2 cellular contexts compared by ENCODE assay signal in genomic region chr17:40901981-40902862, GRCh38.
TF ChIP-seq lines count a peak whose summit lies in the region.

No MANE protein-coding gene starts in this region.

TF ChIP-seq in SK-N-SH, 30 proteins besides CTCF, POLR2A, EP300 and RAD21 (continued from another document):
- TF ChIP-seq, protein P1, sequence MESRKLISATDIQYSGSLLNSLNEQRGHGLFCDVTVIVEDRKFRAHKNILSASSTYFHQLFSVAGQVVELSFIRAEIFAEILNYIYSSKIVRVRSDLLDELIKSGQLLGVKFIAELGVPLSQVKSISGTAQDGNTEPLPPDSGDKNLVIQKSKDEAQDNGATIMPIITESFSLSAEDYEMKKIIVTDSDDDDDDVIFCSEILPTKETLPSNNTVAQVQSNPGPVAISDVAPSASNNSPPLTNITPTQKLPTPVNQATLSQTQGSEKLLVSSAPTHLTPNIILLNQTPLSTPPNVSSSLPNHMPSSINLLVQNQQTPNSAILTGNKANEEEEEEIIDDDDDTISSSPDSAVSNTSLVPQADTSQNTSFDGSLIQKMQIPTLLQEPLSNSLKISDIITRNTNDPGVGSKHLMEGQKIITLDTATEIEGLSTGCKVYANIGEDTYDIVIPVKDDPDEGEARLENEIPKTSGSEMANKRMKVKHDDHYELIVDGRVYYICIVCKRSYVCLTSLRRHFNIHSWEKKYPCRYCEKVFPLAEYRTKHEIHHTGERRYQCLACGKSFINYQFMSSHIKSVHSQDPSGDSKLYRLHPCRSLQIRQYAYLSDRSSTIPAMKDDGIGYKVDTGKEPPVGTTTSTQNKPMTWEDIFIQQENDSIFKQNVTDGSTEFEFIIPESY (IDR thresholded peaks at IDR 0.05; ENCODE audit: borderline replicate concordance, low read depth): no peak
- TF ChIP-seq GABPA (IDR thresholded peaks at IDR 0.05; ENCODE audit: low read depth) (no peak), RFX5 (IDR thresholded peaks at IDR 0.05; ENCODE audit: low read length) (no peak), MEF2A (IDR thresholded peaks at IDR 0.05; ENCODE audit: borderline replicate concordance, low read depth) (no peak), MXI1 (IDR thresholded peaks at IDR 0.05; ENCODE audit: low read depth, low read length) (no peak), TAF1 (IDR thresholded peaks at IDR 0.05; ENCODE audit: borderline replicate concordance, low read depth, low read length) (no peak), FOXM1 (IDR thresholded peaks at IDR 0.05; ENCODE audit: low read depth) (no peak), FOSL2 (IDR thresholded peaks at IDR 0.05; ENCODE audit: borderline replicate concordance, low read depth) (no peak), EZH2phosphoT487 (IDR thresholded peaks at IDR 0.05; ENCODE audit: borderline replicate concordance, low read depth) (no peak), RCOR1 (IDR thresholded peaks at IDR 0.05; ENCODE audit: low read length) (no peak), POLR2AphosphoS5 (IDR thresholded peaks at IDR 0.05; ENCODE audit: low read depth, low read length) (no peak)

TF ChIP-seq in SK-N-SH treated with all-trans-retinoic acid at 6 μM for 48 hours, 23 proteins besides CTCF, POLR2A, EP300 and RAD21 (continued from another document):
- TF ChIP-seq TSHZ2 (CRISPR knock-in tag; IDR thresholded peaks at IDR 0.05): no peak
- TF ChIP-seq, protein P2, sequence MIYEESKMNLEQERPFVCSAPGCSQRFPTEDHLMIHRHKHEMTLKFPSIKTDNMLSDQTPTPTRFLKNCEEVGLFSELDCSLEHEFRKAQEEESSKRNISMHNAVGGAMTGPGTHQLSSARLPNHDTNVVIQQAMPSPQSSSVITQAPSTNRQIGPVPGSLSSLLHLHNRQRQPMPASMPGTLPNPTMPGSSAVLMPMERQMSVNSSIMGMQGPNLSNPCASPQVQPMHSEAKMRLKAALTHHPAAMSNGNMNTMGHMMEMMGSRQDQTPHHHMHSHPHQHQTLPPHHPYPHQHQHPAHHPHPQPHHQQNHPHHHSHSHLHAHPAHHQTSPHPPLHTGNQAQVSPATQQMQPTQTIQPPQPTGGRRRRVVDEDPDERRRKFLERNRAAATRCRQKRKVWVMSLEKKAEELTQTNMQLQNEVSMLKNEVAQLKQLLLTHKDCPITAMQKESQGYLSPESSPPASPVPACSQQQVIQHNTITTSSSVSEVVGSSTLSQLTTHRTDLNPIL (CRISPR knock-in tag; IDR thresholded peaks at IDR 0.05; ENCODE audit: low read depth): no peak
- TF ChIP-seq ZNF565 (CRISPR knock-in tag; conservative IDR thresholded peaks at IDR 0.05; ENCODE audit: low read depth): no peak
- no peak for TF ChIP-seq ESRRG (CRISPR knock-in tag; IDR thresholded peaks at IDR 0.05)
- TF ChIP-seq, protein P3, sequence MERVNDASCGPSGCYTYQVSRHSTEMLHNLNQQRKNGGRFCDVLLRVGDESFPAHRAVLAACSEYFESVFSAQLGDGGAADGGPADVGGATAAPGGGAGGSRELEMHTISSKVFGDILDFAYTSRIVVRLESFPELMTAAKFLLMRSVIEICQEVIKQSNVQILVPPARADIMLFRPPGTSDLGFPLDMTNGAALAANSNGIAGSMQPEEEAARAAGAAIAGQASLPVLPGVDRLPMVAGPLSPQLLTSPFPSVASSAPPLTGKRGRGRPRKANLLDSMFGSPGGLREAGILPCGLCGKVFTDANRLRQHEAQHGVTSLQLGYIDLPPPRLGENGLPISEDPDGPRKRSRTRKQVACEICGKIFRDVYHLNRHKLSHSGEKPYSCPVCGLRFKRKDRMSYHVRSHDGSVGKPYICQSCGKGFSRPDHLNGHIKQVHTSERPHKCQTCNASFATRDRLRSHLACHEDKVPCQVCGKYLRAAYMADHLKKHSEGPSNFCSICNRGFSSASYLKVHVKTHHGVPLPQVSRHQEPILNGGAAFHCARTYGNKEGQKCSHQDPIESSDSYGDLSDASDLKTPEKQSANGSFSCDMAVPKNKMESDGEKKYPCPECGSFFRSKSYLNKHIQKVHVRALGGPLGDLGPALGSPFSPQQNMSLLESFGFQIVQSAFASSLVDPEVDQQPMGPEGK (CRISPR knock-in tag; IDR thresholded peaks at IDR 0.05; ENCODE audit: borderline replicate concordance): no peak
- TF ChIP-seq ZNF70 (CRISPR knock-in tag; IDR thresholded peaks at IDR 0.05): no peak
- no peak for TF ChIP-seq OSR1 (CRISPR knock-in tag; IDR thresholded peaks at IDR 0.05)
- no peak for TF ChIP-seq TCF4 (CRISPR knock-in tag; IDR thresholded peaks at IDR 0.05; ENCODE audit: borderline replicate concordance)
